Comparison of ENCODE assay signal across 9 cellular contexts in the genomic region with DNA sequence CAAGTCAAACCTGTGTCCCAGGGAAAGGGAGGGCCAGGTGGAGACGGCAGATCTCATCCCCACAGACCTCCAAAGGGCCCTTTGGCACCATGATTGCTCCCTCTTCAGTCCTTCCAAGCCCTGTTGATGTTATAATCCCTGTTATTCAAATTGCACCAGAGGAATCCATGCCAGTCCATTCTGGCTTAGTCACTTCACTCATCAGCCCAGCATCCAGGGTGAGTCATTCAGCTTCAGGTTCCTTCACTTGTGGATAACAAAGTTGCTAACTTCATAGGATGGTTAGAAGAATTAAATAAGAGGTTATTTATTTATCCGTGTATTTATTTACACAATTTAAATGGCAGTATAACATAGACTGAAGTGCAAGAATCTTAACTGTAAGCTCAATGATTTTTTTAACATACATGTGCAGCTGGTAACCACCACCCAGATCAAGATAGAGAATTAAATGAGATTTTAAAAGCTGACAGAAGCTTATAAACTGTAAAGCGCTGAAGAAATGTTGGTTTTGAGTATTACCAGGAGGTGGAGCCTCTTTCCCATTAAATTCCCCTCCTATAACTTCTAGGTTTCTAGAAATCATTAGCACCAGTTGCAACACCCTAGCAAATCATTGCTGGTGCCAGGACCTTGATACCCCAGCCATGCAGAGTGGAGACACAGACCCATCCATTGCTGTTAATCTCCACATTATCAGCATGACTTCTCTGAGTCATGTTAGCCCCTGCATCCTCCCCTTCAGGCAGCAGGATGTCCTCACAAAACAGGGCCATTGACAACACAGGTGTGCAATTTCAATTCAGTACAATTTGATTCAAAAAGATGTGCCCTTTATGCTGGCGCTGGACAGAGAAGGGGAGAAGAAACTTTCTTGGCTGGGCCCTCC.
DNase-seq lines count a peak whose midpoint lies in the region; ATAC-seq and TF ChIP-seq lines count a peak whose summit lies in the region.
"Had no signal": no experiment of that assay in that cellular context is flagged by ENCODE, and none has a peak within 500 bp of the region (broad histone marks: within the 10 kb centered on the region; RNA-seq: fewer than 3 reads in every experiment).

No MANE protein-coding gene starts in this region.

- H3K4me3 ChIP-seq in breast epithelium = no peak overlapping the region

- no peak overlapping the region for H3K27ac ChIP-seq in breast epithelium
- H3K27ac ChIP-seq in epithelial cell of prostate = no peak overlapping the region

- TF ChIP-seq CTCF in MCF 10A (IDR thresholded peaks at IDR 0.05; ENCODE audit: unreplicated experiment) = peak; percentile 18
- no peak for TF ChIP-seq CTCF in breast epithelium (IDR thresholded peaks at IDR 0.05)

- H3K27ac Mint-ChIP-seq in MCF 10A (ENCODE audit: low read depth, unreplicated experiment) = no peak overlapping the region

- intact Hi-C loops in MCF 10A (cut with micrococcal nuclease) = no loop called here
- intact Hi-C loops in breast epithelium (cut with DNase I; ENCODE audit: low total_unique reads) = no loop called here

- H3K36me3 Mint-ChIP-seq in MCF 10A (ENCODE audit: insufficient read depth, unreplicated experiment) = no peaks in the 10 kb centered on the region

- CTCF ChIA-PET in MCF 10A (lab: Yijun Ruan, JAX) = interaction anchor here (0.6 to 1.4 kb wide), 6 partner anchors 10 to 1259 kb away, joined by 3 to 5 read pairs (median 4); no protein-coding TSS in a partner anchor

- H3K4me3 Mint-ChIP-seq in MCF 10A (ENCODE audit: unreplicated experiment) = no peak overlapping the region

- no peaks in the 10 kb centered on the region for H3K36me3 ChIP-seq in breast epithelium

- DNase-seq in MCF 10A (ENCODE audit: unreplicated experiment) = peak; percentile 56
- no peak for DNase-seq in breast epithelium (ENCODE audit: low spot score in 2 of 2)
- peak; percentile 10 for DNase-seq in NCI-H82 treated with DMSO at 0.1 percent for 48 hours (lab: John Stamatoyannopoulos, UW; ENCODE audit: unreplicated experiment)
- DNase-seq in epithelial cell of prostate (ENCODE audit: low read depth, low spot score) = peak; percentile 40
- peak; percentile 69 for DNase-seq in stromal cell of bone marrow (ENCODE audit: low read depth)
- DNase-seq: DND-41 had no signal

- H3K9me3 ChIP-seq in breast epithelium = no peaks in the 10 kb centered on the region

- POLR2A ChIA-PET in MCF 10A (lab: Yijun Ruan, JAX) = interaction anchor here (1.0 kb wide), 1 partner anchor 146 kb away, joined by 3 read pairs; no protein-coding TSS in a partner anchor

- H3K4me1 Mint-ChIP-seq in MCF 10A (ENCODE audit: insufficient read depth, unreplicated experiment) = no peaks in the 10 kb centered on the region

- no peak for TF ChIP-seq POLR2A in breast epithelium (IDR thresholded peaks at IDR 0.05)

- no peaks in the 10 kb centered on the region for H3K4me1 ChIP-seq in breast epithelium

- no peaks in the 10 kb centered on the region for H3K27me3 ChIP-seq in breast epithelium

- ATAC-seq in GM19467 (IDR thresholded peaks at IDR 0.05; ENCODE audit: unreplicated experiment) (no peak), GM19035 (IDR thresholded peaks at IDR 0.05; ENCODE audit: unreplicated experiment) (no peak), HG02588 (IDR thresholded peaks at IDR 0.05; ENCODE audit: unreplicated experiment) (no peak)

- H3K9me3 Mint-ChIP-seq in MCF 10A (ENCODE audit: unreplicated experiment) = no peaks in the 10 kb centered on the region

- H3K27me3 Mint-ChIP-seq in MCF 10A (ENCODE audit: insufficient read depth, unreplicated experiment) = peaks cover 12% of the 10 kb centered on the region

- no TSS peak for BruUV-seq in MCF 10A (replicated peaks; lab: Mats Ljungman, UMichigan)

Comparison
In these comparisons a context has a peak if more than half of its experiments do, and no peak if none do; other contexts are left out.
1. DNase-seq: peak in MCF 10A (single experiment), NCI-H82 treated with DMSO at 0.1 percent for 48 hours (single experiment), epithelial cell of prostate (single experiment) and stromal cell of bone marrow (single experiment); none in breast epithelium (0 of 2).